Comparison of ENCODE assay signal across 12 cellular contexts in the genomic region with DNA sequence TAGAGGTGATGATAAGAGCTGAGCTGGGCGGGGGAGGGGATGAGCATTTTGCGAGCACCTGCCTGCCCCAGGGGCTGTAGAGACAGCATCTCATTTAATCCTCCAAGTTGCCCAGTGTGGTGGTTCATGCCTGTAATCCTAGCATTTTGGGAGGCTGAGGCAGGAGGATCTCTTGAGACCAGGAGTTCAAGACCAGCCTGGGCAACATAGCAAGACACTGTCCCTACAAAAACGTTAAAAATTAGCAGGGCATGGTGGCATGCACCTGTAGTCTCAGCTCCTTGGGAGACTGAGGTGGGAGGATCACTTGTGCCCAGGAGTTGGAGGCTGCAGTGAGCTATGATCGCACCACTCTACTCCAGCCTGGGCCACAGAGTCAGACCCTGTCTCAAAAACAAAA. TPM values are rescaled to one million over a fixed set of nuclear protein-coding genes. Genes with fewer than 3 reads are reported as not detected.
"Had no signal": no experiment of that assay in that cellular context is flagged by ENCODE, and none has a peak within 500 bp of the region (broad histone marks: within the 10 kb centered on the region; RNA-seq: fewer than 3 reads in every experiment).

No MANE protein-coding gene starts in this region.

RNA-seq across cellular contexts. Expression of gene KPNA7, which starts 25.0 kb away (rescaled TPM):
- total RNA-seq: subcutaneous adipose tissue, suprapubic skin, temporal lobe, thoracic aorta, thyroid gland, ureter, urinary bladder, uterus, vagina had no signal

RNA-seq across cellular contexts. Expression of gene MYH16, which starts 39.7 kb away (rescaled TPM):
- total RNA-seq: subcutaneous adipose tissue, suprapubic skin, temporal lobe, thoracic aorta, thyroid gland, tibial nerve, transverse colon, upper lobe of right lung, ureter, urinary bladder, uterus, vagina had no signal
- polyA plus RNA-seq: urinary bladder had no signal
